25 cellular contexts compared by ENCODE assay signal in the genomic region with DNA sequence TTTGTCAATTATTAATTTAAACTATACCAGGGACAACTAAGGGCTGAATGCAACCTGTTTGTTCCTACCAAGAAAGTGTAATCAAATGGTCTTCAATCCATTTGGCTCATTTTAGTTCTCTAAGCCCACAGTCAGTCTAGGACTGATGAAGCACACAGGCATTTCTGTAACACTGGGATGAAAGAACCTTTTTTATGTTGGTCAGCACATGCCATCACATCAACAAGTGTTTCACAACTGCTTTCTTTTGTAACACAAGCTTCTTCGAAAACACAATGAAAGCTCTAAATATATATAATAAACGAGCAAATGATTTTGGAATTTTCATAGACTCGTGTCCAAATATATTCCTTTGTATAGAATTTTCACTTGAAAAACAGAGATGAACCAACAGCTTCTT. TPM values are rescaled to one million over a fixed set of nuclear protein-coding genes. Genes with fewer than 3 reads are reported as not detected.
DNase-seq lines count a peak whose midpoint lies in the region; ATAC-seq and TF ChIP-seq lines count a peak whose summit lies in the region.
"Had no signal": no experiment of that assay in that cellular context is flagged by ENCODE, and none has a peak within 500 bp of the region (broad histone marks: within the 10 kb centered on the region; RNA-seq: fewer than 3 reads in every experiment).

No MANE protein-coding gene starts in this region.

- DNase-seq in GM23248 (peak; percentile 77), adipocyte (ENCODE audit: low read depth) (peak; percentile 48), globus pallidus (ENCODE audit: low spot score) (peak; percentile 45), substantia nigra (lab: John Stamatoyannopoulos, UW) (peak in 1 of 49 donors; percentile 1), osteoblast (ENCODE audit: insufficient read length, low spot score, missing footprints) (no peak)
- no peak for DNase-seq in effector CD4-positive, alpha-beta T cell
- DNase-seq: activated CD4-positive, alpha-beta T cell treated with anti-CD3 and anti-CD28 coated beads for 48 hours; AML-193; body of pancreas; CD8-positive, alpha-beta memory T cell; colonic mucosa; endodermal cell; esophagus squamous epithelium; NCI-H1436; NCI-H524; NK-92 treated with Interleukin-12 subunit alpha and Interleukin-12 subunit beta, amount 100 ng/mL, for 24 hours; SIG-M5; stimulated activated CD4-positive, alpha-beta T cell treated with anti-CD3 and anti-CD28 coated beads, Interleukin-1b, Interleukin-23, amount 100 ng/mL, for 48 hours had no signal

- H3K79me2 ChIP-seq in GM23248 (ENCODE audit: insufficient read depth) (peaks cover 11% of the 10 kb centered on the region; the same call in 1 of the 2 replicates), osteoblast (ENCODE audit: insufficient read depth, low read length) (no peaks in the 10 kb centered on the region)

- peak overlapping the region; percentile 63 for H3K27ac ChIP-seq in GM23248
- peak overlapping the region; percentile 49 for H3K27ac ChIP-seq in substantia nigra (ENCODE audit: low read depth, low read length, poor library complexity, severe bottlenecking)
- H3K27ac ChIP-seq in osteoblast (ENCODE audit: low read depth, low read length) = no peak overlapping the region
- H3K27ac ChIP-seq: body of pancreas, colonic mucosa, esophagus squamous epithelium, prostate gland, vagina had no signal

- peak overlapping the region; percentile 29 for H3K4me3 ChIP-seq in GM23248
- peak overlapping the region; percentile 27 for H3K4me3 ChIP-seq in adipocyte (ENCODE audit: low read length)
- no peak overlapping the region for H3K4me3 ChIP-seq in osteoblast (ENCODE audit: insufficient read depth, low read length)
- H3K4me3 ChIP-seq: body of pancreas, colonic mucosa, esophagus squamous epithelium, GM23338, prostate gland, vagina had no signal

- in situ Hi-C loops in GM23248 (cut with MboI) = no loop called here

- H2AFZ ChIP-seq in GM23248 (no peak overlapping the region), osteoblast (ENCODE audit: low read length) (no peak overlapping the region)
- H2AFZ ChIP-seq: GM23338 had no signal

- H4K20me1 ChIP-seq in GM23248 (ENCODE audit: insufficient read depth) = no peaks in the 10 kb centered on the region
- no peaks in the 10 kb centered on the region for H4K20me1 ChIP-seq in osteoblast (ENCODE audit: insufficient read depth, low read length)

- ATAC-seq in SK-N-SH treated with all-trans-retinoic acid at 6 μM for 48 hours = no peak
- ATAC-seq: body of pancreas; GM23338; left lobe of liver; Panc1; stimulated activated effector memory CD8-positive, alpha-beta T cell treated with anti-CD3 and anti-CD28 coated beads, Interleukin-12 subunit alpha, Interleukin-12 subunit beta, amount 100 ng/mL, for 72 hours had no signal

- peak overlapping the region; percentile 32 for H3K9ac ChIP-seq in GM23248
- H3K9ac ChIP-seq in adipocyte (ENCODE audit: low read length) = no peak overlapping the region

- H3K36me3 ChIP-seq in GM23248 (ENCODE audit: low read depth) (peaks cover 71% of the 10 kb centered on the region), adipocyte (ENCODE audit: control insufficient read depth, insufficient read depth, low read length, severe bottlenecking) (peaks cover 94% of the 10 kb centered on the region), osteoblast (ENCODE audit: insufficient read depth, low read length) (peaks cover 54% of the 10 kb centered on the region)
- H3K36me3 ChIP-seq: colonic mucosa had no signal

- peak overlapping the region; percentile 63 for H3K4me2 ChIP-seq in GM23248 (ENCODE audit: unreplicated experiment)
- no peak overlapping the region for H3K4me2 ChIP-seq in osteoblast (ENCODE audit: insufficient read depth, low read length)
- H3K4me2 ChIP-seq: GM23338 had no signal

- H3F3A ChIP-seq in GM23248 (ENCODE audit: insufficient read depth) = peaks cover 45% of the 10 kb centered on the region

- H3K9me3 ChIP-seq in GM23248 (ENCODE audit: low read depth) (no peaks in the 10 kb centered on the region), adipocyte (ENCODE audit: control insufficient read depth, low read length) (no peaks in the 10 kb centered on the region), osteoblast (ENCODE audit: low read depth, low read length) (no peaks in the 10 kb centered on the region)
- H3K9me3 ChIP-seq: body of pancreas, colonic mucosa, esophagus squamous epithelium, prostate gland, vagina had no signal

- H3K27me3 ChIP-seq in GM23248 (replicated peaks; ENCODE audit: insufficient read depth) (no peaks in the 10 kb centered on the region), adipocyte (replicated peaks; ENCODE audit: control insufficient read depth, insufficient read depth, low read length) (no peaks in the 10 kb centered on the region), osteoblast (ENCODE audit: insufficient read depth, low read length) (no peaks in the 10 kb centered on the region)
- H3K27me3 ChIP-seq: body of pancreas, colonic mucosa, esophagus squamous epithelium, vagina had no signal

- WGBS in GM23248 (ENCODE audit: low coverage in 1 of 2, low lambda C conversion rate in 2 of 2, missing lambda C conversion rate in 2 of 2), 2 experiments = 67 to 76% methylated on average over 3 of the region's 3 CpGs

- H3K4me1 ChIP-seq in GM23248 (ENCODE audit: insufficient read depth) = peaks cover 22% of the 10 kb centered on the region
- H3K4me1 ChIP-seq in adipocyte (ENCODE audit: control insufficient read depth, insufficient read depth, low read length) = peaks cover 14% of the 10 kb centered on the region
- H3K4me1 ChIP-seq in osteoblast (ENCODE audit: insufficient read depth, low read length) = peaks cover 3% of the 10 kb centered on the region
- H3K4me1 ChIP-seq: body of pancreas, colonic mucosa, esophagus squamous epithelium, prostate gland, vagina had no signal

- no peaks in the 10 kb centered on the region for H3K9me2 ChIP-seq in GM23248 (ENCODE audit: insufficient read depth)

- no peak for TF ChIP-seq CTCF in osteoblast (IDR thresholded peaks at IDR 0.05; ENCODE audit: extremely low read depth, low read depth, low read length)

TF ChIP-seq in SK-N-SH treated with all-trans-retinoic acid at 6 μM for 48 hours, 23 proteins besides CTCF, POLR2A, EP300 and RAD21 (continues in another document):
- no peak for TF ChIP-seq ISL1 (CRISPR knock-in tag; IDR thresholded peaks at IDR 0.05)
- TF ChIP-seq, protein P1, sequence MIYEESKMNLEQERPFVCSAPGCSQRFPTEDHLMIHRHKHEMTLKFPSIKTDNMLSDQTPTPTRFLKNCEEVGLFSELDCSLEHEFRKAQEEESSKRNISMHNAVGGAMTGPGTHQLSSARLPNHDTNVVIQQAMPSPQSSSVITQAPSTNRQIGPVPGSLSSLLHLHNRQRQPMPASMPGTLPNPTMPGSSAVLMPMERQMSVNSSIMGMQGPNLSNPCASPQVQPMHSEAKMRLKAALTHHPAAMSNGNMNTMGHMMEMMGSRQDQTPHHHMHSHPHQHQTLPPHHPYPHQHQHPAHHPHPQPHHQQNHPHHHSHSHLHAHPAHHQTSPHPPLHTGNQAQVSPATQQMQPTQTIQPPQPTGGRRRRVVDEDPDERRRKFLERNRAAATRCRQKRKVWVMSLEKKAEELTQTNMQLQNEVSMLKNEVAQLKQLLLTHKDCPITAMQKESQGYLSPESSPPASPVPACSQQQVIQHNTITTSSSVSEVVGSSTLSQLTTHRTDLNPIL (CRISPR knock-in tag; IDR thresholded peaks at IDR 0.05; ENCODE audit: low read depth) = no peak
- TF ChIP-seq CSDC2 (CRISPR knock-in tag; IDR thresholded peaks at IDR 0.05) = no peak
- no peak for TF ChIP-seq ZFP3 (CRISPR knock-in tag; IDR thresholded peaks at IDR 0.05)
- TF ChIP-seq, protein P2, sequence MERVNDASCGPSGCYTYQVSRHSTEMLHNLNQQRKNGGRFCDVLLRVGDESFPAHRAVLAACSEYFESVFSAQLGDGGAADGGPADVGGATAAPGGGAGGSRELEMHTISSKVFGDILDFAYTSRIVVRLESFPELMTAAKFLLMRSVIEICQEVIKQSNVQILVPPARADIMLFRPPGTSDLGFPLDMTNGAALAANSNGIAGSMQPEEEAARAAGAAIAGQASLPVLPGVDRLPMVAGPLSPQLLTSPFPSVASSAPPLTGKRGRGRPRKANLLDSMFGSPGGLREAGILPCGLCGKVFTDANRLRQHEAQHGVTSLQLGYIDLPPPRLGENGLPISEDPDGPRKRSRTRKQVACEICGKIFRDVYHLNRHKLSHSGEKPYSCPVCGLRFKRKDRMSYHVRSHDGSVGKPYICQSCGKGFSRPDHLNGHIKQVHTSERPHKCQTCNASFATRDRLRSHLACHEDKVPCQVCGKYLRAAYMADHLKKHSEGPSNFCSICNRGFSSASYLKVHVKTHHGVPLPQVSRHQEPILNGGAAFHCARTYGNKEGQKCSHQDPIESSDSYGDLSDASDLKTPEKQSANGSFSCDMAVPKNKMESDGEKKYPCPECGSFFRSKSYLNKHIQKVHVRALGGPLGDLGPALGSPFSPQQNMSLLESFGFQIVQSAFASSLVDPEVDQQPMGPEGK (CRISPR knock-in tag; IDR thresholded peaks at IDR 0.05; ENCODE audit: borderline replicate concordance) = no peak
- no peak for TF ChIP-seq ZFP30 (CRISPR knock-in tag; IDR thresholded peaks at IDR 0.05)
- no peak for TF ChIP-seq ZNF565 (CRISPR knock-in tag; conservative IDR thresholded peaks at IDR 0.05; ENCODE audit: low read depth)

RNA-seq across cellular contexts. Expression of a gene that starts 28.8 kb away (rescaled TPM):
- total RNA-seq in GM23248 (2014; rRNA removed; shearing (Covaris generic)) = 24.0 and 29.2 TPM in 2 replicates
- polyA plus RNA-seq in GM23248 (2016; fragmentation: Nextera tagmentation; extraction: Ambion mirVana) = 14.2 and 15.7 TPM in 2 replicates
- total RNA-seq in osteoblast = 34.2 and 39.4 TPM in 2 replicates

RNA-seq across cellular contexts. Expression of a gene that starts 51.7 kb away (rescaled TPM):
- total RNA-seq in GM23248 (2014; rRNA removed; shearing (Covaris generic)) = 62.1 and 68.6 TPM in 2 replicates
- 43.3 and 46.2 TPM in 2 replicates for polyA plus RNA-seq in GM23248 (2016; fragmentation: Nextera tagmentation; extraction: Ambion mirVana)
- total RNA-seq in osteoblast = 79.6 and 86.9 TPM in 2 replicates

Comparison
In these comparisons a context has a peak if more than half of its experiments do, and no peak if none do; other contexts are left out.
1. DNase-seq: peak in GM23248 (single experiment), adipocyte (single experiment) and globus pallidus (single experiment); none in osteoblast (single experiment) and effector CD4-positive, alpha-beta T cell (single experiment).